In genomic region chr12:6352198-6353173, GRCh38 we compare ENCODE assay signal across 14 cellular contexts. TPM values are rescaled to one million over a fixed set of nuclear protein-coding genes. Genes with fewer than 3 reads are reported as not detected.
A peak's percentile ranks its signal among the peaks of the same experiment; 100 is the strongest.
DNase-seq lines count a peak whose midpoint lies in the region; ATAC-seq and TF ChIP-seq lines count a peak whose summit lies in the region.
"Had no signal": no experiment of that assay in that cellular context is flagged by ENCODE, and none has a peak within 500 bp of the region (broad histone marks: within the 10 kb centered on the region; RNA-seq: fewer than 3 reads in every experiment).

No MANE protein-coding gene starts in this region.

- H3K36me3 ChIP-seq in mucosa of descending colon (ENCODE audit: low read depth) (no peaks in the 10 kb centered on the region), tibial nerve (no peaks in the 10 kb centered on the region)
- H3K36me3 ChIP-seq: suprapubic skin had no signal

- H3K36me3 Mint-ChIP-seq in T-helper 2 cell treated with Interferon-gamma antibody and Interleukin-4, amounts not matched to agents 5 μg/mL and 100 μg/mL, for 36 hours (ENCODE audit: low read depth): no peaks in the 10 kb centered on the region

- TF ChIP-seq CTCF in mucosa of descending colon (IDR thresholded peaks at IDR 0.05): no peak
- TF ChIP-seq CTCF in tibial nerve (IDR thresholded peaks at IDR 0.05): no peak

- TF ChIP-seq EP300 in tibial nerve (IDR thresholded peaks at IDR 0.05): peak in 1 of 2 donors; percentile 7

- H3K4me1 ChIP-seq in mucosa of descending colon (ENCODE audit: low read depth) (no peaks in the 10 kb centered on the region), tibial nerve (peaks cover 0 to 19% (median 6%) of the 10 kb centered on the region in 4 donors)

- DNase-seq in NCI-H82 (lab: John Stamatoyannopoulos, UW) (peak; percentile 52), dermis microvascular lymphatic vessel endothelial cell (ENCODE audit: low read depth in 2 of 2) (peak; percentile 57 to 59), mucosa of descending colon (no peak), tibial nerve (ENCODE audit: low spot score in 2 of 2) (no peak)
- DNase-seq in NK-92 treated with Interleukin-12 subunit alpha and Interleukin-12 subunit beta, amount 100 ng/mL, for 24 hours (lab: John Stamatoyannopoulos, UW): no peak
- no peak for DNase-seq in T-helper 2 cell treated with Interferon-gamma antibody and Interleukin-4, amounts not matched to agents 5 μg/mL and 100 μg/mL, for 36 hours (ENCODE audit: low spot score)
- DNase-seq: activated T-cell treated with anti-CD3 and anti-CD28 coated beads, Interleukin-2, amount 50 U/mL, for 48 hours; Calu3; hypothalamus; midbrain; NCI-H526 had no signal

- H3K27me3 ChIP-seq in tibial nerve: no peaks in the 10 kb centered on the region
- H3K27me3 ChIP-seq: suprapubic skin had no signal

- WGBS in tibial nerve, 2 donors: 48 to 55% methylated on average over 9 of the region's 9 CpGs

- peaks cover 6% of the 10 kb centered on the region for H3K4me1 Mint-ChIP-seq in T-helper 2 cell treated with Interferon-gamma antibody and Interleukin-4, amounts not matched to agents 5 μg/mL and 100 μg/mL, for 36 hours (ENCODE audit: low read depth)

- peak; percentile 8 for ATAC-seq in mucosa of descending colon
- no peak for ATAC-seq in HG03280 (IDR thresholded peaks at IDR 0.05; ENCODE audit: unreplicated experiment)

- H3K9me3 ChIP-seq in mucosa of descending colon: no peaks in the 10 kb centered on the region
- no peaks in the 10 kb centered on the region for H3K9me3 ChIP-seq in tibial nerve
- H3K9me3 ChIP-seq: suprapubic skin had no signal

- H3K4me3 Mint-ChIP-seq in T-helper 2 cell treated with Interferon-gamma antibody and Interleukin-4, amounts not matched to agents 5 μg/mL and 100 μg/mL, for 36 hours: no peak overlapping the region

- peaks cover 15% of the 10 kb centered on the region for H3K27me3 Mint-ChIP-seq in T-helper 2 cell treated with Interferon-gamma antibody and Interleukin-4, amounts not matched to agents 5 μg/mL and 100 μg/mL, for 36 hours (ENCODE audit: low read depth)

- no peak overlapping the region for H3K27ac Mint-ChIP-seq in T-helper 2 cell treated with Interferon-gamma antibody and Interleukin-4, amounts not matched to agents 5 μg/mL and 100 μg/mL, for 36 hours

- H3K9me3 Mint-ChIP-seq in T-helper 2 cell treated with Interferon-gamma antibody and Interleukin-4, amounts not matched to agents 5 μg/mL and 100 μg/mL, for 36 hours: no peaks in the 10 kb centered on the region

- TF ChIP-seq POLR2A in tibial nerve (IDR thresholded peaks at IDR 0.05): no peak

- intact Hi-C loops in mucosa of descending colon (cut with DNase I, micrococcal nuclease): no loop called here

- H3K27ac ChIP-seq in tibial nerve: peak overlapping the region in 3 of 4 donors; percentile 13 to 26 (median 25)
- H3K27ac ChIP-seq: SK-N-MC, suprapubic skin had no signal

- no peak overlapping the region for H3K4me3 ChIP-seq in mucosa of descending colon
- H3K4me3 ChIP-seq in tibial nerve: no peak overlapping the region
- H3K4me3 ChIP-seq: SK-N-MC, suprapubic skin had no signal

RNA-seq across cellular contexts. Expression of gene TNFRSF1A, which starts 10.6 kb away (rescaled TPM):
- total RNA-seq in dermis microvascular lymphatic vessel endothelial cell (41.7 and 71.4 TPM in 2 replicates), mucosa of descending colon (100 to 1,000 TPM; 166 to 237 (median 211) TPM), tibial nerve (100 to 1,000 TPM; 196 to 437 (median 306) TPM)

RNA-seq across cellular contexts. Expression of gene SCNN1A, which starts 22.9 kb away (rescaled TPM):
- total RNA-seq in dermis microvascular lymphatic vessel endothelial cell (under 0.01 TPM in 2 replicates), mucosa of descending colon (100 to 1,000 TPM; 130 to 402 (median 386) TPM), tibial nerve (10 to 100 TPM; 15.9 to 46.5 (median 18.8) TPM)

RNA-seq across cellular contexts. Expression of gene LTBR, which starts 31.5 kb away (rescaled TPM):
- total RNA-seq in dermis microvascular lymphatic vessel endothelial cell (30.7 and 47.9 TPM in 2 replicates), mucosa of descending colon (100 to 1,000 TPM; 114 to 142 (median 135) TPM), tibial nerve (100 to 1,000 TPM; 119 to 234 (median 151) TPM)

RNA-seq across cellular contexts. Expression of gene PLEKHG6, which starts 42.0 kb away (rescaled TPM):
- total RNA-seq in dermis microvascular lymphatic vessel endothelial cell: not detected in 2 replicates
- 100 to 1,000 TPM in 2 of 3 donors, 10 to 100 TPM in 1; 90.4 to 190 (median 128) TPM for total RNA-seq in mucosa of descending colon
- total RNA-seq in tibial nerve: 10 to 100 TPM in 1 of 4 donors, 1 to 10 TPM in 2, not detected in 1; 2.9 to 15.3 (median 7.6) TPM

Comparison
In these comparisons a context has a peak if more than half of its experiments do, and no peak if none do; other contexts are left out.
1. DNase-seq: peak in NCI-H82 (single experiment) and dermis microvascular lymphatic vessel endothelial cell (2 of 2); none in mucosa of descending colon (0 of 3), tibial nerve (0 of 2), NK-92 treated with Interleukin-12 subunit alpha and Interleukin-12 subunit beta, amount 100 ng/mL, for 24 hours (single experiment) and T-helper 2 cell treated with Interferon-gamma antibody and Interleukin-4, amounts not matched to agents 5 μg/mL and 100 μg/mL, for 36 hours (single experiment).
2. RNA of gene SCNN1A, which starts 22.9 kb away (total RNA-seq): 130 to 402 TPM in mucosa of descending colon and 15.9 to 46.5 TPM in tibial nerve; under 0.01 TPM in dermis microvascular lymphatic vessel endothelial cell; every median in the first group is over 10 times any median in the second.